In the genomic region with DNA sequence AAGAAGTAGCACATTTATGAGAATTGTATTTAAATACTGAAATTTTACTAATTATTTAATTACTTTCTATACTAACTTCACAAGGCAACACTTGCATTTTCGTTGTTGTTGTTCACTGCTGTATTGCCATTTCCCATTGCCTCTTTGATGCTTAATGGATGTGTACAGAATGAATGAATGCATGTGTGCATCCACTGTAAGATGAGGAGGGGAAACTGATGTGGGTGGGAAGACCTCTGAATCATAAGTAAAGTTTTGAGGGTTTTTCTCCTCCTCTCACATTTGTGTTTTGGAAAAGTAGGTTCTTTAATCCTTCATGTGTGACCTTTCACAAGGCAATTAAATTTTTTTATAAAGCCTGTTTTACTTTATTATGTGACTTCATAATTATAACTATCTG, we compare ENCODE assay signal across 18 cellular contexts. TPM values are rescaled to one million over a fixed set of nuclear protein-coding genes. Genes with fewer than 3 reads are reported as not detected.
DNase-seq lines count a peak whose midpoint lies in the region; ATAC-seq, FAIRE-seq and TF ChIP-seq lines count a peak whose summit lies in the region.
"Had no signal": no experiment of that assay in that cellular context is flagged by ENCODE, and none has a peak within 500 bp of the region (broad histone marks: within the 10 kb centered on the region; RNA-seq: fewer than 3 reads in every experiment).

No MANE protein-coding gene starts in this region.

- no peaks in the 10 kb centered on the region for H3K36me3 ChIP-seq in breast epithelium
- H3K36me3 ChIP-seq in mammary epithelial cell (ENCODE audit: insufficient read depth, low read length): peaks cover 5% of the 10 kb centered on the region
- peaks cover 0 to 9% of the 10 kb centered on the region in 2 donors for H3K36me3 ChIP-seq in psoas muscle (ENCODE audit: insufficient read depth in 1 of 2, low read depth in 1 of 2)
- H3K36me3 ChIP-seq: BLaER1 had no signal

- dilution Hi-C loops in mammary epithelial cell (cut with HindIII; ENCODE audit: low sequenced_read_pairs): no loop called here

- H3K27me3 Mint-ChIP-seq in MCF 10A (ENCODE audit: insufficient read depth, unreplicated experiment): no peaks in the 10 kb centered on the region
- no peaks in the 10 kb centered on the region for H3K27me3 Mint-ChIP-seq in effector memory CD8-positive, alpha-beta T cell
- H3K27me3 Mint-ChIP-seq: CD4-positive, alpha-beta memory T cell had no signal

- no peaks in the 10 kb centered on the region for H3K4me1 ChIP-seq in breast epithelium
- peaks cover 12% of the 10 kb centered on the region for H3K4me1 ChIP-seq in mammary epithelial cell (ENCODE audit: insufficient read depth, low read length)
- H3K4me1 ChIP-seq in psoas muscle: peaks cover 71% of the 10 kb centered on the region
- H3K4me1 ChIP-seq: BLaER1 had no signal

- BruUV-seq in MCF 10A (replicated peaks; lab: Mats Ljungman, UMichigan) (no TSS peak), mammary epithelial cell (replicated peaks; lab: Mats Ljungman, UMichigan) (no TSS peak)

- H3K27ac ChIP-seq in breast epithelium (no peak overlapping the region), mammary epithelial cell (ENCODE audit: insufficient read depth, low read depth, low read length) (no peak overlapping the region), psoas muscle (peak overlapping the region; percentile 78)
- H3K27ac ChIP-seq: BLaER1 had no signal

- DNase-seq in MCF 10A (ENCODE audit: unreplicated experiment) (no peak), breast epithelium (ENCODE audit: low spot score in 2 of 2) (no peak), GM19239 (ENCODE audit: insufficient read length, low spot score) (no peak), mammary epithelial cell (no peak), psoas muscle (no peak), NCI-H1436 treated with DMSO at 0.1 percent for 48 hours (lab: John Stamatoyannopoulos, UW) (no peak), NCI-H526 (lab: John Stamatoyannopoulos, UW) (no peak)
- no peak for DNase-seq in effector memory CD8-positive, alpha-beta T cell
- DNase-seq: 8988T; CD4-positive, alpha-beta memory T cell; DMS153; DMS79; GDM1; H9 had no signal

- no peak for TF ChIP-seq CTCF in MCF 10A (IDR thresholded peaks at IDR 0.05; ENCODE audit: unreplicated experiment)
- no peak for TF ChIP-seq CTCF in breast epithelium (IDR thresholded peaks at IDR 0.05)
- no peak for TF ChIP-seq CTCF in mammary epithelial cell (conservative IDR thresholded peaks at IDR 0.05 in 1 of 2, IDR thresholded peaks at IDR 0.05 in 1 of 2; ENCODE audit: extremely low read depth in 1 of 2, insufficient read depth in 1 of 2, low read depth in 1 of 2, low read length in 2 of 2)
- no peak for TF ChIP-seq CTCF in psoas muscle (IDR thresholded peaks at IDR 0.05)

- no peaks in the 10 kb centered on the region for H3K9me3 Mint-ChIP-seq in MCF 10A (ENCODE audit: unreplicated experiment)
- H3K9me3 Mint-ChIP-seq in effector memory CD8-positive, alpha-beta T cell: no peaks in the 10 kb centered on the region

- CTCF ChIA-PET in MCF 10A (lab: Yijun Ruan, JAX): interaction anchor here (1.0 kb wide), 1 partner anchor 17 kb away, joined by 3 read pairs; no protein-coding TSS in a partner anchor
- CTCF ChIA-PET in mammary epithelial cell (lab: Charles Lee; ENCODE audit: low non-redundant PET): no interaction called here

- 87% methylated on average over 1 of the region's 1 CpG for WGBS in mammary epithelial cell (ENCODE audit: low coverage, missing lambda C conversion rate)
- WGBS in psoas muscle, 3 donors: 72 to 81% (median 72%) methylated on average over 1 of the region's 1 CpG

- in situ Hi-C loops in mammary epithelial cell (cut with MboI; ENCODE audit: low sequenced_read_pairs in 2 of 2): no loop called here

- no peaks in the 10 kb centered on the region for H3K9me3 ChIP-seq in breast epithelium
- no peaks in the 10 kb centered on the region for H3K9me3 ChIP-seq in mammary epithelial cell (replicated peaks; ENCODE audit: insufficient read depth, low read length)
- no peaks in the 10 kb centered on the region for H3K9me3 ChIP-seq in psoas muscle
- H3K9me3 ChIP-seq: BLaER1 had no signal

- POLR2A ChIA-PET in MCF 10A (lab: Yijun Ruan, JAX): interaction anchor here (0.7 to 2.5 kb wide), 7 partner anchors 8 to 105 kb away, joined by 3 to 16 read pairs (median 4); partner anchors contain the start of gene PDLIM5

- no peak for ATAC-seq in psoas muscle
- no peak for ATAC-seq in effector memory CD8-positive, alpha-beta T cell (replicated peaks)

- H2AFZ ChIP-seq in mammary epithelial cell (ENCODE audit: low read depth, low read length): no peak overlapping the region

- H3K9ac ChIP-seq in mammary epithelial cell (ENCODE audit: insufficient read depth, low read length): no peak overlapping the region
- H3K9ac ChIP-seq: BLaER1 had no signal

- H3K4me2 ChIP-seq in mammary epithelial cell (ENCODE audit: insufficient read depth, low read depth, low read length): peak overlapping the region; percentile 29
- H3K4me2 ChIP-seq: BLaER1 had no signal

- H3K36me3 Mint-ChIP-seq in MCF 10A (ENCODE audit: insufficient read depth, unreplicated experiment): peaks cover 54% of the 10 kb centered on the region
- peaks cover 3% of the 10 kb centered on the region for H3K36me3 Mint-ChIP-seq in effector memory CD8-positive, alpha-beta T cell (ENCODE audit: insufficient read depth)

- H3K27ac Mint-ChIP-seq in MCF 10A (ENCODE audit: low read depth, unreplicated experiment): peak overlapping the region; percentile 35
- no peak overlapping the region for H3K27ac Mint-ChIP-seq in effector memory CD8-positive, alpha-beta T cell
- H3K27ac Mint-ChIP-seq: CD4-positive, alpha-beta memory T cell; H9 had no signal

- FAIRE-seq in GM19239 (lab: Jason Lieb, UNC): peak; percentile 28
- FAIRE-seq: H1, HTR-8/SVneo had no signal

- H3K4me3 Mint-ChIP-seq in MCF 10A (ENCODE audit: unreplicated experiment): no peak overlapping the region
- no peak overlapping the region for H3K4me3 Mint-ChIP-seq in effector memory CD8-positive, alpha-beta T cell
- H3K4me3 Mint-ChIP-seq: CD14-positive monocyte; CD4-positive, alpha-beta memory T cell; H9 had no signal

- no peaks in the 10 kb centered on the region for H4K20me1 ChIP-seq in mammary epithelial cell (ENCODE audit: insufficient read depth, low read length)
- H4K20me1 ChIP-seq: BLaER1 had no signal

- peaks cover 6% of the 10 kb centered on the region for H3K4me1 Mint-ChIP-seq in MCF 10A (ENCODE audit: insufficient read depth, unreplicated experiment)
- H3K4me1 Mint-ChIP-seq in effector memory CD8-positive, alpha-beta T cell (ENCODE audit: low read depth in 2 of 2): peaks cover 0 to 5% of the 10 kb centered on the region in 2 donors
- H3K4me1 Mint-ChIP-seq: CD4-positive, alpha-beta memory T cell; H9 had no signal

- H3K4me3 ChIP-seq in breast epithelium (no peak overlapping the region), mammary epithelial cell (replicated peaks in 1 of 3; ENCODE audit: insufficient read depth in 1 of 3, low read depth in 2 of 3, low read length in 3 of 3) (no peak overlapping the region), psoas muscle (no peak overlapping the region)
- H3K4me3 ChIP-seq: BLaER1 had no signal

- H3K79me2 ChIP-seq in mammary epithelial cell (ENCODE audit: insufficient read depth, low read length): peaks cover 85% of the 10 kb centered on the region

- TF ChIP-seq POLR2A in breast epithelium (IDR thresholded peaks at IDR 0.05): no peak

- no peaks in the 10 kb centered on the region for H3K27me3 ChIP-seq in breast epithelium
- H3K27me3 ChIP-seq in mammary epithelial cell (ENCODE audit: insufficient read depth, low read length): no peaks in the 10 kb centered on the region
- no peaks in the 10 kb centered on the region for H3K27me3 ChIP-seq in psoas muscle (ENCODE audit: insufficient read depth in 3 of 3, low read length in 2 of 3)
- H3K27me3 ChIP-seq: BLaER1 had no signal

- intact Hi-C loops in MCF 10A (cut with micrococcal nuclease) (no loop called here), breast epithelium (cut with DNase I; ENCODE audit: low total_unique reads) (no loop called here), mammary epithelial cell (cut with micrococcal nuclease) (no loop called here), psoas muscle (cut with DNase I) (no loop called here)

RNA-seq across cellular contexts. Expression of gene PDLIM5, which starts 46.8 kb away (rescaled TPM):
- total RNA-seq in MCF 10A (2022) (151 and 158 TPM in 2 replicates), breast epithelium (100 to 1,000 TPM; 120 to 263 (median 158) TPM), mammary epithelial cell (100 to 1,000 TPM; 199 to 225 TPM), psoas muscle (100 to 1,000 TPM; 459 to 840 (median 509) TPM)
- polyA plus RNA-seq in mammary epithelial cell (160 TPM), psoas muscle (100 to 1,000 TPM; 215 to 533 (median 426) TPM)
- 237 TPM for polyA minus RNA-seq in mammary epithelial cell
